ENCODE assay signal across 32 cellular contexts in the genomic region with DNA sequence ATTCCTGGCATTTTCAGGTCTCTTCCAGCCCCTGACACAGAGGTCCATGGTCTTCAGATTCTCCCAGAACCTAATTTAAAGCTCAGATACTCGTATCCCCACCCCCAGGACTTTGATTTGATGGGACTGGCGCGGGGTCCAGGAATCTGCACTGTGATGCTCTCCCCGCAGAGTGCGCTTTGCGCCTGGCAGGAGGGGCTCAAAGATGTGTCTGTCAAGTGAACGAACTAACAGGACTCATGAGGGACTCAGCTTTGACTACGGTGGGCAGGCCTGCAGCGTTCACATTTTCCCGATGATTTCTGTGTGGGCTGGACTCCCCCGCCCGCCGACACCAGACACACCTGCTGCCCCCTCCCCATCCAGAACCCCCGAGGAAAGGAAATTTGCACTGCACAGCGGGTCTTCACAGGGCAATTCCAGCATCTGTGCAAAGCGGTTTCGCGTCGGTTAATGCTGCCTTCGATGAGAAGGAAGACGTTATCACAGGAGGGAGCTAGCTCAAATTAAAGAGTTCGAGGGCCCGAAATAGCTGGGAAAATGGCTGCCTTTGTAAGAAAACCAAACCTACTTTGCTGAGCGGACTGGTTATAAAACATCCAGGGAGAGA.
"Had no signal": no experiment of that assay in that cellular context is flagged by ENCODE, and none has a peak within 500 bp of the region (broad histone marks: within the 10 kb centered on the region; RNA-seq: fewer than 3 reads in every experiment).

No MANE protein-coding gene starts in this region.

- H3K4me1 Mint-ChIP-seq: nephron had no signal

- ATAC-seq: activated naive CD8-positive, alpha-beta T cell treated with anti-CD3 and anti-CD28 coated beads, Interleukin-2, amount 50 U/mL, for 24 hours; activated T-cell treated with anti-CD3 and anti-CD28 coated beads, Interleukin-2, amount 50 U/mL, for 4 hours; activated T-helper 17 cell treated with anti-CD3 and anti-CD28 coated beads, Interleukin-2, amount 50 U/mL, for 72 hours; left cardiac atrium; left ventricle myocardium superior; pancreas; stimulated activated naive CD8-positive, alpha-beta T cell treated with anti-CD3 and anti-CD28 coated beads, Interleukin-15, Interleukin-2, amounts not matched to agents 100 U/mL and 50 U/mL, for 24 hours; T-helper 17 cell had no signal

- H3K4me3 Mint-ChIP-seq: activated CD4-positive, alpha-beta memory T cell treated with anti-CD3 and anti-CD28 coated beads for 36 hours; activated CD4-positive, alpha-beta T cell treated with anti-CD3 and anti-CD28 coated beads, Interleukin-2, amount 10 ng/mL, durations not matched to agents 24 days and 14 days; activated naive CD8-positive, alpha-beta T cell treated with anti-CD3 and anti-CD28 coated beads, Interleukin-2, amount 50 U/mL, for 24 hours; activated T-cell treated with anti-CD3 and anti-CD28 coated beads, Interleukin-2, amount 50 U/mL, for 4 hours; activated T-helper 17 cell treated with anti-CD3 and anti-CD28 coated beads, Interleukin-2, amount 50 U/mL, for 72 hours; dendritic cell treated with granulocyte-macrophage colony-stimulating factor and Interleukin-4, amounts not matched to agents 40 ng/mL and 50 ng/mL, for 4 days; nephron; T-helper 17 cell; type B pancreatic cell had no signal

- H3K36me3 ChIP-seq: esophagus squamous epithelium, pancreas, sigmoid colon, thoracic aorta, WERI-Rb-1 had no signal

- FAIRE-seq: keratinocyte, pancreas, small intestine had no signal

- H3K4me2 ChIP-seq: hepatocyte had no signal

- H2AFZ ChIP-seq: hepatocyte had no signal

- H3K36me3 Mint-ChIP-seq: activated CD4-positive, alpha-beta memory T cell treated with anti-CD3 and anti-CD28 coated beads for 36 hours; type B pancreatic cell had no signal

- H3K9me3 ChIP-seq: esophagus squamous epithelium, pancreas, psoas muscle, sigmoid colon, thoracic aorta had no signal

- H3K4me3 ChIP-seq: esophagus squamous epithelium, hepatocyte, pancreas, psoas muscle, sigmoid colon, thoracic aorta had no signal

- H3K9me3 Mint-ChIP-seq: activated CD4-positive, alpha-beta memory T cell treated with anti-CD3 and anti-CD28 coated beads for 36 hours; activated T-helper 17 cell treated with anti-CD3 and anti-CD28 coated beads, Interleukin-2, amount 50 U/mL, for 72 hours; dendritic cell treated with granulocyte-macrophage colony-stimulating factor and Interleukin-4, amounts not matched to agents 40 ng/mL and 50 ng/mL, for 4 days; nephron; type B pancreatic cell had no signal

- H3K27me3 ChIP-seq: esophagus squamous epithelium, hepatocyte, pancreas, sigmoid colon had no signal

- H3K27ac ChIP-seq: esophagus squamous epithelium, hepatocyte, pancreas, psoas muscle, sigmoid colon, thoracic aorta, WERI-Rb-1 had no signal

- H3K27ac Mint-ChIP-seq: activated CD4-positive, alpha-beta memory T cell treated with anti-CD3 and anti-CD28 coated beads for 36 hours; activated CD4-positive, alpha-beta T cell treated with anti-CD3 and anti-CD28 coated beads, Interleukin-2, amount 10 ng/mL, durations not matched to agents 24 days and 14 days; activated naive CD8-positive, alpha-beta T cell treated with anti-CD3 and anti-CD28 coated beads, Interleukin-2, amount 50 U/mL, for 24 hours; activated T-helper 17 cell treated with anti-CD3 and anti-CD28 coated beads, Interleukin-2, amount 50 U/mL, for 72 hours; dendritic cell treated with granulocyte-macrophage colony-stimulating factor and Interleukin-4, amounts not matched to agents 40 ng/mL and 50 ng/mL, for 4 days; nephron; T-helper 17 cell; type B pancreatic cell had no signal

- DNase-seq: activated CD4-positive, alpha-beta memory T cell treated with anti-CD3 and anti-CD28 coated beads for 36 hours; activated CD4-positive, alpha-beta T cell treated with anti-CD3 and anti-CD28 coated beads, Interleukin-2, amount 10 ng/mL, durations not matched to agents 24 days and 14 days; activated CD4-positive, CD25-positive, alpha-beta regulatory T cell treated with anti-CD3 and anti-CD28 coated beads, Interleukin-2, amount 50 U/mL, for 72 hours; activated gamma-delta T cell treated with Interleukin-2 at 50 U/mL for 16 hours; activated naive CD4-positive, alpha-beta T cell treated with anti-CD3 and anti-CD28 coated beads, Interleukin-2, amount 50 U/mL, for 16 hours; activated naive CD8-positive, alpha-beta T cell treated with anti-CD3 and anti-CD28 coated beads, Interleukin-2, amount 50 U/mL, for 24 hours; activated T-cell treated with anti-CD3 and anti-CD28 coated beads, Interleukin-2, amount 50 U/mL, for 4 hours; amygdala; caudate nucleus; esophagus squamous epithelium; foreskin melanocyte; glutamatergic neuron; left cardiac atrium; left ventricle myocardium superior; nucleus accumbens; pancreas; psoas muscle; sigmoid colon; small intestine; stimulated activated CD4-positive, alpha-beta T cell treated with anti-CD3 and anti-CD28 coated beads, Interleukin-1b, Interleukin-23, amount 100 ng/mL, for 48 hours; stimulated activated CD4-positive, alpha-beta T cell treated with anti-CD3 and anti-CD28 coated beads, Interleukin-4, amount 100 ng/mL, for 4 hours; stimulated activated naive CD8-positive, alpha-beta T cell treated with anti-CD3 and anti-CD28 coated beads, Interleukin-15, Interleukin-2, amounts not matched to agents 100 U/mL and 50 U/mL, for 24 hours; T-helper 17 cell; T1000; WERI-Rb-1 had no signal

- H3K27me3 Mint-ChIP-seq: activated naive CD8-positive, alpha-beta T cell treated with anti-CD3 and anti-CD28 coated beads, Interleukin-2, amount 50 U/mL, for 24 hours; activated T-helper 17 cell treated with anti-CD3 and anti-CD28 coated beads, Interleukin-2, amount 50 U/mL, for 72 hours; dendritic cell treated with granulocyte-macrophage colony-stimulating factor and Interleukin-4, amounts not matched to agents 40 ng/mL and 50 ng/mL, for 4 days; type B pancreatic cell had no signal
